In the genomic region with DNA sequence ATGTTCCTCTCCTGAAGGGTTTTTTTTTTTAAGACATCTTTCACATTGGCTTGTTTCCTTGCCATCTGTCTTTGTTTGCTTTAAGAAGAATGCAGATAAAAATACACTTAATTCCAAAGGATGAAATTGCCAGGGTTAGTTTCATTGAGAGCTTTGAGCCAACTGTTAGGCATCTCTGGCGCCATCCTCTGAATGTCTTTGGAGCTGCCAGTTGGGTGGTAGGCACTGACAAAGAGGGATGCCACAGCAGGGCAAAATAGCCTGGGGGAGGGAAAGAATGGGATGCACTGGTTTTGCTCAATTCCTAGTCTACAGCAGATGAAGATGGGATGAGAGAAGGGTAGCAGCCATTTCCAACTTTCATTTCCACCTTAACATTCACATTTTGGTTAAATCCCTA, we compare ENCODE assay signal across 29 cellular contexts.
"Had no signal": no experiment of that assay in that cellular context is flagged by ENCODE, and none has a peak within 500 bp of the region (broad histone marks: within the 10 kb centered on the region; RNA-seq: fewer than 3 reads in every experiment).

No MANE protein-coding gene starts in this region.

- H3K4me3 Mint-ChIP-seq: activated naive CD4-positive, alpha-beta T cell treated with anti-CD3 and anti-CD28 coated beads for 36 hours; activated naive CD8-positive, alpha-beta T cell treated with anti-CD3 and anti-CD28 coated beads for 36 hours; natural killer cell; stimulated activated naive B cell treated with anti-CD40 and anti-IgM and Interleukin-4, amounts not matched to agents 10 μg/mL and 1 μg/mL and 100 μg/mL, for 72 hours; T-helper 2 cell treated with Interferon-gamma antibody and Interleukin-4, amounts not matched to agents 5 μg/mL and 100 μg/mL, for 36 hours had no signal

- H3K27ac ChIP-seq: adrenal gland, body of pancreas, cardiac muscle cell, colonic mucosa, left lung, stomach, thyroid gland, upper lobe of right lung had no signal

- H3K27me3 Mint-ChIP-seq: activated naive CD8-positive, alpha-beta T cell treated with anti-CD3 and anti-CD28 coated beads for 36 hours; stimulated activated naive B cell treated with anti-CD40 and anti-IgM and Interleukin-4, amounts not matched to agents 10 μg/mL and 1 μg/mL and 100 μg/mL, for 72 hours had no signal

- DNase-seq: activated CD4-positive, alpha-beta T cell treated with anti-CD3 and anti-CD28 coated beads for 4 hours; activated CD4-positive, alpha-beta T cell treated with anti-CD3 and anti-CD28 coated beads, Interleukin-2, amount 50 U/mL, for 4 hours; activated effector memory CD4-positive, alpha-beta T cell treated with anti-CD3 and anti-CD28 coated beads, Interleukin-2, amount 50 U/mL, for 16 hours; activated naive CD4-positive, alpha-beta T cell treated with anti-CD3 and anti-CD28 coated beads for 36 hours; activated naive CD8-positive, alpha-beta T cell treated with anti-CD3 and anti-CD28 coated beads for 36 hours; activated T-cell treated with anti-CD3 and anti-CD28 coated beads for 4 hours; adrenal gland; aorta; body of pancreas; cerebellar nuclear complex; colonic mucosa; effector memory CD4-positive, alpha-beta T cell; erythroblast; head of caudate nucleus; hippocampal formation; kidney glomerular epithelial cell; left lung; mesendoderm; natural killer cell; right cardiac atrium; stimulated activated CD4-positive, alpha-beta T cell treated with anti-CD3 and anti-CD28 coated beads, Interleukin-15, amount 100 ng/mL, for 24 hours; stimulated activated CD4-positive, alpha-beta T cell treated with anti-CD3 and anti-CD28 coated beads, Interleukin-2, amount 100 ng/mL, for 24 hours; stimulated activated naive B cell treated with anti-CD40 and anti-IgM and Interleukin-4, amounts not matched to agents 10 μg/mL and 1 μg/mL and 100 μg/mL, for 72 hours; stomach; thyroid gland; upper lobe of right lung had no signal

- H3K9me3 Mint-ChIP-seq: activated naive CD8-positive, alpha-beta T cell treated with anti-CD3 and anti-CD28 coated beads for 36 hours; natural killer cell; stimulated activated naive B cell treated with anti-CD40 and anti-IgM and Interleukin-4, amounts not matched to agents 10 μg/mL and 1 μg/mL and 100 μg/mL, for 72 hours had no signal

- H3K9me3 ChIP-seq: adrenal gland, body of pancreas, colonic mucosa, left lung, stomach, thyroid gland, upper lobe of right lung had no signal

- H3K36me3 Mint-ChIP-seq: activated naive CD8-positive, alpha-beta T cell treated with anti-CD3 and anti-CD28 coated beads for 36 hours; natural killer cell; stimulated activated naive B cell treated with anti-CD40 and anti-IgM and Interleukin-4, amounts not matched to agents 10 μg/mL and 1 μg/mL and 100 μg/mL, for 72 hours had no signal

- H3K4me1 ChIP-seq: adrenal gland, body of pancreas, colonic mucosa, left lung, stomach, thyroid gland, upper lobe of right lung had no signal

- H3K4me3 ChIP-seq: adrenal gland, body of pancreas, cardiac muscle cell, colonic mucosa, left lung, lung, stomach, thyroid gland, upper lobe of right lung had no signal

- H3K36me3 ChIP-seq: adrenal gland, cardiac muscle cell, colonic mucosa, left lung, stomach, thyroid gland, upper lobe of right lung had no signal

- H3K27me3 ChIP-seq: adrenal gland, body of pancreas, cardiac muscle cell, colonic mucosa, left lung, stomach, thyroid gland, upper lobe of right lung had no signal

- H3K4me1 Mint-ChIP-seq: activated naive CD8-positive, alpha-beta T cell treated with anti-CD3 and anti-CD28 coated beads for 36 hours; natural killer cell; stimulated activated naive B cell treated with anti-CD40 and anti-IgM and Interleukin-4, amounts not matched to agents 10 μg/mL and 1 μg/mL and 100 μg/mL, for 72 hours had no signal

- H3K27ac Mint-ChIP-seq: activated naive CD4-positive, alpha-beta T cell treated with anti-CD3 and anti-CD28 coated beads for 36 hours; activated naive CD8-positive, alpha-beta T cell treated with anti-CD3 and anti-CD28 coated beads for 36 hours; natural killer cell; stimulated activated naive B cell treated with anti-CD40 and anti-IgM and Interleukin-4, amounts not matched to agents 10 μg/mL and 1 μg/mL and 100 μg/mL, for 72 hours; T-helper 2 cell treated with Interferon-gamma antibody and Interleukin-4, amounts not matched to agents 5 μg/mL and 100 μg/mL, for 36 hours had no signal
